13 cellular contexts compared by ENCODE assay signal in genomic region chr1:230077436-230078221, GRCh38. TPM values are rescaled to one million over a fixed set of nuclear protein-coding genes. Genes with fewer than 3 reads are reported as not detected.
DNase-seq lines count a peak whose midpoint lies in the region; ATAC-seq and TF ChIP-seq lines count a peak whose summit lies in the region.
"Had no signal": no experiment of that assay in that cellular context is flagged by ENCODE, and none has a peak within 500 bp of the region (broad histone marks: within the 10 kb centered on the region; RNA-seq: fewer than 3 reads in every experiment).

No MANE protein-coding gene starts in this region.

- H3K27ac Mint-ChIP-seq in activated CD8-positive, alpha-beta T cell treated with anti-CD3 and anti-CD28 coated beads for 36 hours = peak overlapping the region; percentile 80
- H3K27ac Mint-ChIP-seq in activated CD8-positive, alpha-beta T cell treated with anti-CD3 and anti-CD28 coated beads, Interleukin-2, amount 10 ng/mL, durations not matched to agents 7 days and 5 days = no peak overlapping the region
- H3K27ac Mint-ChIP-seq in endodermal cell = no peak overlapping the region

- no peak for TF ChIP-seq POLR2A in upper lobe of left lung (IDR thresholded peaks at IDR 0.05)

- no peak for TF ChIP-seq CTCF in activated CD8-positive, alpha-beta T cell treated with anti-CD3 and anti-CD28 coated beads for 36 hours (IDR thresholded peaks at IDR 0.05)
- TF ChIP-seq CTCF in endodermal cell (conservative IDR thresholded peaks at IDR 0.05) = no peak
- TF ChIP-seq CTCF in upper lobe of left lung (IDR thresholded peaks at IDR 0.05) = no peak

- no peak overlapping the region for H3K27ac ChIP-seq in endodermal cell (ENCODE audit: low read depth, low read length)
- H3K27ac ChIP-seq in upper lobe of left lung = no peak overlapping the region
- H3K27ac ChIP-seq: SK-N-MC had no signal

- H3K36me3 ChIP-seq in endodermal cell (ENCODE audit: control insufficient read depth, insufficient read depth, low read length) = no peaks in the 10 kb centered on the region
- peaks cover 5% of the 10 kb centered on the region for H3K36me3 ChIP-seq in skeletal muscle satellite cell (ENCODE audit: insufficient read depth, low read length)
- peaks cover 0 to 4% (median 2%) of the 10 kb centered on the region in 4 donors for H3K36me3 ChIP-seq in upper lobe of left lung

- peaks cover 39% of the 10 kb centered on the region for H3K36me3 Mint-ChIP-seq in activated CD8-positive, alpha-beta T cell treated with anti-CD3 and anti-CD28 coated beads for 36 hours (ENCODE audit: low read depth)
- peaks cover 16% of the 10 kb centered on the region for H3K36me3 Mint-ChIP-seq in activated CD8-positive, alpha-beta T cell treated with anti-CD3 and anti-CD28 coated beads, Interleukin-2, amount 10 ng/mL, durations not matched to agents 7 days and 5 days (ENCODE audit: low read depth)
- peaks cover 3% of the 10 kb centered on the region for H3K36me3 Mint-ChIP-seq in endodermal cell (ENCODE audit: low read depth)

- peaks cover under 1% of the 10 kb centered on the region for H3K9me3 ChIP-seq in endodermal cell (ENCODE audit: control insufficient read depth, low read length)
- no peaks in the 10 kb centered on the region for H3K9me3 ChIP-seq in skeletal muscle satellite cell (replicated peaks; ENCODE audit: low read length)
- no peaks in the 10 kb centered on the region for H3K9me3 ChIP-seq in upper lobe of left lung

- 90 to 94% methylated on average over 7 to 12 of the region's 12 CpGs for WGBS in endodermal cell (ENCODE audit: insufficient coverage in 1 of 2, insufficient read length in 1 of 2), 2 experiments
- 92 to 95% methylated on average over 12 of the region's 12 CpGs for WGBS in upper lobe of left lung, 2 donors

- peak overlapping the region; percentile 32 for H3K4me2 ChIP-seq in skeletal muscle satellite cell (ENCODE audit: low read length)

- POLR2A ChIA-PET in activated CD8-positive, alpha-beta T cell treated with anti-CD3 and anti-CD28 coated beads for 36 hours (lab: Charles Lee) = interaction anchor here (0.7 to 1.7 kb wide), 5 partner anchors 9 to 196 kb away, joined by 3 to 6 read pairs (median 4); no protein-coding TSS in a partner anchor
- POLR2A ChIA-PET in activated CD8-positive, alpha-beta T cell treated with anti-CD3 and anti-CD28 coated beads, Interleukin-2, amount 10 ng/mL, durations not matched to agents 7 days and 5 days (lab: Charles Lee) = interaction anchor here (1.0 kb wide), 1 partner anchor 63 kb away, joined by 3 read pairs; no protein-coding TSS in a partner anchor

- peaks cover under 1% of the 10 kb centered on the region for H3K27me3 Mint-ChIP-seq in activated CD8-positive, alpha-beta T cell treated with anti-CD3 and anti-CD28 coated beads for 36 hours
- no peaks in the 10 kb centered on the region for H3K27me3 Mint-ChIP-seq in activated CD8-positive, alpha-beta T cell treated with anti-CD3 and anti-CD28 coated beads, Interleukin-2, amount 10 ng/mL, durations not matched to agents 7 days and 5 days (ENCODE audit: low read depth)
- no peaks in the 10 kb centered on the region for H3K27me3 Mint-ChIP-seq in endodermal cell (ENCODE audit: insufficient read depth)

- H3K4me3 ChIP-seq in endodermal cell (ENCODE audit: low read length) = no peak overlapping the region
- no peak overlapping the region for H3K4me3 ChIP-seq in skeletal muscle satellite cell (ENCODE audit: low read length)
- H3K4me3 ChIP-seq in upper lobe of left lung = no peak overlapping the region
- H3K4me3 ChIP-seq: SK-N-MC had no signal

- no peaks in the 10 kb centered on the region for H3K4me1 ChIP-seq in endodermal cell (ENCODE audit: control insufficient read depth, insufficient read depth, low read length)
- H3K4me1 ChIP-seq in skeletal muscle satellite cell (ENCODE audit: control insufficient read depth, insufficient read depth, low read length) = peaks cover 52% of the 10 kb centered on the region
- peaks cover 0 to 9% (median 3%) of the 10 kb centered on the region in 4 donors for H3K4me1 ChIP-seq in upper lobe of left lung

- peaks cover 1% of the 10 kb centered on the region for H3K9me3 Mint-ChIP-seq in activated CD8-positive, alpha-beta T cell treated with anti-CD3 and anti-CD28 coated beads for 36 hours
- no peaks in the 10 kb centered on the region for H3K9me3 Mint-ChIP-seq in activated CD8-positive, alpha-beta T cell treated with anti-CD3 and anti-CD28 coated beads, Interleukin-2, amount 10 ng/mL, durations not matched to agents 7 days and 5 days (ENCODE audit: insufficient read depth)
- peaks cover 2% of the 10 kb centered on the region for H3K9me3 Mint-ChIP-seq in endodermal cell

- ATAC-seq in activated CD8-positive, alpha-beta T cell treated with anti-CD3 and anti-CD28 coated beads for 36 hours = peak; percentile 41
- ATAC-seq in activated CD8-positive, alpha-beta T cell treated with anti-CD3 and anti-CD28 coated beads, Interleukin-2, amount 10 ng/mL, durations not matched to agents 7 days and 5 days = no peak
- ATAC-seq in upper lobe of left lung (ENCODE audit: low FRiP score in 2 of 2) = no peak

- H3K27me3 ChIP-seq in endodermal cell (ENCODE audit: control insufficient read depth, insufficient read depth, low read length, poor library complexity, severe bottlenecking) = no peaks in the 10 kb centered on the region
- no peaks in the 10 kb centered on the region for H3K27me3 ChIP-seq in skeletal muscle satellite cell (ENCODE audit: control insufficient read depth, insufficient read depth, low read length)
- no peaks in the 10 kb centered on the region for H3K27me3 ChIP-seq in upper lobe of left lung

- peaks cover 57% of the 10 kb centered on the region for H3K4me1 Mint-ChIP-seq in activated CD8-positive, alpha-beta T cell treated with anti-CD3 and anti-CD28 coated beads for 36 hours (ENCODE audit: low read depth)
- peaks cover 22% of the 10 kb centered on the region for H3K4me1 Mint-ChIP-seq in activated CD8-positive, alpha-beta T cell treated with anti-CD3 and anti-CD28 coated beads, Interleukin-2, amount 10 ng/mL, durations not matched to agents 7 days and 5 days (ENCODE audit: low read depth)
- H3K4me1 Mint-ChIP-seq in endodermal cell = peaks cover under 1% of the 10 kb centered on the region

- no peak overlapping the region for H3K4me3 Mint-ChIP-seq in activated CD8-positive, alpha-beta T cell treated with anti-CD3 and anti-CD28 coated beads for 36 hours
- no peak overlapping the region for H3K4me3 Mint-ChIP-seq in activated CD8-positive, alpha-beta T cell treated with anti-CD3 and anti-CD28 coated beads, Interleukin-2, amount 10 ng/mL, durations not matched to agents 7 days and 5 days
- H3K4me3 Mint-ChIP-seq in endodermal cell = no peak overlapping the region

- H3K9ac ChIP-seq in endodermal cell (ENCODE audit: extremely low read depth, low read length, poor library complexity, severe bottlenecking) (no peak overlapping the region), skeletal muscle satellite cell (ENCODE audit: low read depth, low read length) (no peak overlapping the region)

- CTCF ChIA-PET in activated CD8-positive, alpha-beta T cell treated with anti-CD3 and anti-CD28 coated beads for 36 hours (lab: Charles Lee) = interaction anchor here (1.2 to 4.1 kb wide), 2 partner anchors 7 to 417 kb away, joined by 3 to 21 read pairs; no protein-coding TSS in a partner anchor
- CTCF ChIA-PET in activated CD8-positive, alpha-beta T cell treated with anti-CD3 and anti-CD28 coated beads, Interleukin-2, amount 10 ng/mL, durations not matched to agents 7 days and 5 days (lab: Charles Lee) = interaction anchor here (1.6 kb wide), 2 partner anchors 9 to 417 kb away, joined by 3 to 5 read pairs; no protein-coding TSS in a partner anchor

- TF ChIP-seq EP300 in upper lobe of left lung (IDR thresholded peaks at IDR 0.05) = no peak

- intact Hi-C loops in activated CD8-positive, alpha-beta T cell treated with anti-CD3 and anti-CD28 coated beads for 36 hours (cut with micrococcal nuclease) = loop anchor here (5.0 kb wide), 1 partner anchor 35 kb away; no protein-coding TSS in a partner anchor

- no peak for DNase-seq in activated CD8-positive, alpha-beta T cell treated with anti-CD3 and anti-CD28 coated beads for 36 hours
- no peak for DNase-seq in activated CD8-positive, alpha-beta T cell treated with anti-CD3 and anti-CD28 coated beads, Interleukin-2, amount 10 ng/mL, durations not matched to agents 7 days and 5 days
- DNase-seq in RKO (ENCODE audit: low spot score) (peak; percentile 12), endodermal cell (peak; percentile 35), DMS153 treated with DMSO at 0.1 percent for 48 hours (lab: John Stamatoyannopoulos, UW; ENCODE audit: unreplicated experiment) (no peak), T-helper 1 cell (no peak), upper lobe of left lung (no peak)
- DNase-seq: erythroblast, KG1, midbrain, NCI-H2081 treated with DMSO at 0.1 percent for 48 hours had no signal

RNA-seq across cellular contexts. Expression of gene GALNT2, which starts 10.6 kb away (rescaled TPM):
- total RNA-seq in activated CD8-positive, alpha-beta T cell treated with anti-CD3 and anti-CD28 coated beads for 36 hours = 10 to 100 TPM; 40.1 to 42.3 TPM
- total RNA-seq in activated CD8-positive, alpha-beta T cell treated with anti-CD3 and anti-CD28 coated beads, Interleukin-2, amount 10 ng/mL, durations not matched to agents 7 days and 5 days = 10 to 100 TPM; 20.7 to 21.2 TPM
- total RNA-seq in endodermal cell (10 to 100 TPM; 41.6 to 63.5 TPM), upper lobe of left lung (10 to 100 TPM; 51.3 to 62.3 (median 56.2) TPM)
- 85.8 TPM for polyA plus RNA-seq in endodermal cell (2013, experiment 1 of 2)
- 77.5 TPM for polyA plus RNA-seq in endodermal cell (2013, experiment 2 of 2)
- 64.9 and 78.3 TPM in 2 replicates for total RNA-seq in skeletal muscle satellite cell (2012; rRNA removed)

Comparison
In these comparisons a context has a peak if more than half of its experiments do, and no peak if none do; other contexts are left out.
1. DNase-seq: peak in RKO (single experiment) and endodermal cell (single experiment); none in activated CD8-positive, alpha-beta T cell treated with anti-CD3 and anti-CD28 coated beads for 36 hours (single experiment), activated CD8-positive, alpha-beta T cell treated with anti-CD3 and anti-CD28 coated beads, Interleukin-2, amount 10 ng/mL, durations not matched to agents 7 days and 5 days (single experiment), DMS153 treated with DMSO at 0.1 percent for 48 hours (single experiment), T-helper 1 cell (0 of 5) and upper lobe of left lung (0 of 2).